6 cellular contexts compared by ENCODE assay signal in genomic region chr10:44843484-44843883, GRCh38.
"Had no signal": no experiment of that assay in that cellular context is flagged by ENCODE, and none has a peak within 500 bp of the region (broad histone marks: within the 10 kb centered on the region; RNA-seq: fewer than 3 reads in every experiment).

No MANE protein-coding gene starts in this region.

- H3K36me3 Mint-ChIP-seq: IgD-negative memory B cell had no signal

- H3K27ac ChIP-seq: HL-60 had no signal

- H3K9me3 Mint-ChIP-seq: IgD-negative memory B cell had no signal

- H3K27ac Mint-ChIP-seq: IgD-negative memory B cell had no signal

- H3K4me3 ChIP-seq: K562 had no signal

- ATAC-seq: HepG2, K562 had no signal

- DNase-seq: IMR-90, KBM-7 had no signal

- H3K4me3 Mint-ChIP-seq: IgD-negative memory B cell had no signal

- H3K4me1 Mint-ChIP-seq: IgD-negative memory B cell had no signal
